In genomic region chr1:173603056-173603591, GRCh38 we compare ENCODE assay signal across 11 cellular contexts. TPM values are rescaled to one million over a fixed set of nuclear protein-coding genes. Genes with fewer than 3 reads are reported as not detected.
DNase-seq lines count a peak whose midpoint lies in the region; ATAC-seq, FAIRE-seq and TF ChIP-seq lines count a peak whose summit lies in the region.
"Had no signal": no experiment of that assay in that cellular context is flagged by ENCODE, and none has a peak within 500 bp of the region (broad histone marks: within the 10 kb centered on the region; RNA-seq: fewer than 3 reads in every experiment).

TSS of gene SLC9C2 (minus strand) at chr1:173603072. CDS start at chr1:173601776, 1,296 bp downstream.

- no peaks in the 10 kb centered on the region for H3K9me3 Mint-ChIP-seq in CD8-positive, alpha-beta T cell

- peak; percentile 75 for ATAC-seq in left lobe of liver
- no peak for ATAC-seq in HG03280 (IDR thresholded peaks at IDR 0.05; ENCODE audit: unreplicated experiment)
- no peak for ATAC-seq in CD8-positive, alpha-beta T cell

- POLR2A ChIA-PET in CD8-positive, alpha-beta T cell (lab: Charles Lee) = interaction anchor here (0.6 kb wide), 1 partner anchor 202 kb away, joined by 3 read pairs; no protein-coding TSS in a partner anchor

- DNase-seq in MM.1S = peak; percentile 57
- peak; percentile 82 to 91 for DNase-seq in cardiac fibroblast (ENCODE audit: low read depth in 2 of 2)
- DNase-seq in left lobe of liver (ENCODE audit: low spot score) = no peak
- DNase-seq in HTR-8/SVneo (ENCODE audit: insufficient read length, low spot score) = no peak
- no peak for DNase-seq in H54 (ENCODE audit: insufficient read length, low spot score)
- no peak for DNase-seq in CD8-positive, alpha-beta T cell
- DNase-seq: NCI-H446 treated with DMSO at 0.1 percent for 48 hours had no signal

- FAIRE-seq in HTR-8/SVneo (lab: Jason Lieb, UNC) = no peak
- FAIRE-seq in H54 (lab: Jason Lieb, UNC) = no peak
- FAIRE-seq: G401.6 had no signal

- H3K4me3 ChIP-seq in MM.1S (ENCODE audit: low read length) = no peak within 1 kb of the TSS
- peak within 1 kb of the TSS; percentile 21 to 44 for H3K4me3 ChIP-seq in cardiac fibroblast (replicated peaks in 1 of 2; ENCODE audit: low read depth in 2 of 2, low read length in 2 of 2)
- H3K4me3 ChIP-seq in subcutaneous abdominal adipose tissue (ENCODE audit: low read depth in 1 of 5, low read length in 5 of 5) = peak within 1 kb of the TSS; percentile 55 to 73 (median 60)
- H3K4me3 ChIP-seq in CD8-positive, alpha-beta T cell (ENCODE audit: low read depth, low read length) = no peak within 1 kb of the TSS

- no peaks in the 10 kb centered on the region for H3K27me3 Mint-ChIP-seq in CD8-positive, alpha-beta T cell (ENCODE audit: low read depth)

- TF ChIP-seq POLR2A in H54 (IDR thresholded peaks at IDR 0.05; ENCODE audit: low read depth, low read length) = no peak

- no peaks in the 10 kb centered on the region for H3K36me3 Mint-ChIP-seq in CD8-positive, alpha-beta T cell

- H3K4me1 Mint-ChIP-seq in CD8-positive, alpha-beta T cell (ENCODE audit: low read depth) = peaks cover 7% of the 10 kb centered on the region

- peaks cover 23% of the 10 kb centered on the region for H3K4me1 ChIP-seq in MM.1S (ENCODE audit: low read length)
- peaks cover 0 to 8% (median 4%) of the 10 kb centered on the region in 5 donors for H3K4me1 ChIP-seq in subcutaneous abdominal adipose tissue (ENCODE audit: control insufficient read depth in 5 of 5, insufficient read depth in 5 of 5, low read length in 5 of 5)
- H3K4me1 ChIP-seq in CD8-positive, alpha-beta T cell (ENCODE audit: insufficient read depth, low read length) = no peaks in the 10 kb centered on the region

- H3K4me3 Mint-ChIP-seq in CD8-positive, alpha-beta T cell = no peak within 1 kb of the TSS

- H3K36me3 ChIP-seq in MM.1S (replicated peaks; ENCODE audit: insufficient read depth, low read length) (no peaks in the 10 kb centered on the region), subcutaneous abdominal adipose tissue (ENCODE audit: control insufficient read depth in 5 of 5, insufficient read depth in 5 of 5, low read length in 5 of 5) (no peaks in the 10 kb centered on the region)
- H3K36me3 ChIP-seq in CD8-positive, alpha-beta T cell (ENCODE audit: insufficient read depth, low read length) = no peaks in the 10 kb centered on the region

- H3K9me3 ChIP-seq in MM.1S (replicated peaks; ENCODE audit: insufficient read depth, low read length) (no peaks in the 10 kb centered on the region), subcutaneous abdominal adipose tissue (ENCODE audit: control insufficient read depth in 5 of 5, low read length in 5 of 5) (no peaks in the 10 kb centered on the region)
- no peaks in the 10 kb centered on the region for H3K9me3 ChIP-seq in CD8-positive, alpha-beta T cell (ENCODE audit: low read length)

- H3K4me2 ChIP-seq in MM.1S (ENCODE audit: low read depth, low read length) = peak within 1 kb of the TSS; percentile 46

- peaks cover 11% of the 10 kb centered on the region for H3F3A ChIP-seq in MM.1S (ENCODE audit: insufficient read depth, low read length)

- intact Hi-C loops in CD8-positive, alpha-beta T cell (cut with DNase I, micrococcal nuclease) = no loop called here

- no peak within 1 kb of the TSS for H3K9ac ChIP-seq in MM.1S (ENCODE audit: low read length)
- peak within 1 kb of the TSS in 3 of 5 donors; percentile 28 to 53 (median 49) for H3K9ac ChIP-seq in subcutaneous abdominal adipose tissue (ENCODE audit: low read length in 5 of 5)

- no peak within 1 kb of the TSS for H3K27ac ChIP-seq in MM.1S (ENCODE audit: low read length)
- H3K27ac ChIP-seq in subcutaneous abdominal adipose tissue (ENCODE audit: low read depth, low read length) = no peak within 1 kb of the TSS
- no peak within 1 kb of the TSS for H3K27ac ChIP-seq in CD8-positive, alpha-beta T cell (ENCODE audit: low read depth, low read length)

- H3K27me3 ChIP-seq in MM.1S (replicated peaks; ENCODE audit: insufficient read depth, low read length) (no peaks in the 10 kb centered on the region), subcutaneous abdominal adipose tissue (ENCODE audit: control insufficient read depth in 5 of 5, insufficient read depth in 4 of 5, low read length in 5 of 5) (no peaks in the 10 kb centered on the region)
- no peaks in the 10 kb centered on the region for H3K27me3 ChIP-seq in CD8-positive, alpha-beta T cell (ENCODE audit: insufficient read depth, low read length)

- H3K9me2 ChIP-seq in MM.1S (replicated peaks; ENCODE audit: insufficient read depth, low read length) = no peaks in the 10 kb centered on the region

- TF ChIP-seq CTCF in MM.1S (IDR thresholded peaks at IDR 0.05; ENCODE audit: low read length) (no peak), cardiac fibroblast (IDR thresholded peaks at IDR 0.05; ENCODE audit: low read depth, low read length) (no peak)
- TF ChIP-seq CTCF in CD8-positive, alpha-beta T cell (IDR thresholded peaks at IDR 0.05) = no peak

- no peaks in the 10 kb centered on the region for H3K79me2 ChIP-seq in MM.1S (ENCODE audit: low read length)

- H3K27ac Mint-ChIP-seq in CD8-positive, alpha-beta T cell = no peak within 1 kb of the TSS

- H4K20me1 ChIP-seq in MM.1S (ENCODE audit: insufficient read depth, low read length) = no peaks in the 10 kb centered on the region

- H2AFZ ChIP-seq in MM.1S (ENCODE audit: low read length) = no peak within 1 kb of the TSS

- CTCF ChIA-PET in CD8-positive, alpha-beta T cell (lab: Charles Lee) = interaction anchor here (0.7 to 1.4 kb wide), 2 partner anchors 23 to 79 kb away, joined by 3 read pairs; no protein-coding TSS in a partner anchor

RNA-seq across cellular contexts. Expression of gene SLC9C2, which starts in this region (rescaled TPM):
- total RNA-seq in left lobe of liver = not detected
- not detected for total RNA-seq in CD8-positive, alpha-beta T cell
- total RNA-seq: urinary bladder had no signal

Comparison
In these comparisons a context has a peak if more than half of its experiments do, and no peak if none do; other contexts are left out.
1. Peak in ATAC-seq in left lobe of liver; RNA of the gene not detected or under 1 TPM.
2. DNase-seq: peak in MM.1S (single experiment) and cardiac fibroblast (2 of 2); none in left lobe of liver (single experiment), HTR-8/SVneo (single experiment), H54 (single experiment) and CD8-positive, alpha-beta T cell (0 of 7).
3. H3K4me3 ChIP-seq: peak in cardiac fibroblast (2 of 2) and subcutaneous abdominal adipose tissue (5 of 5); none in MM.1S (single experiment) and CD8-positive, alpha-beta T cell (single experiment).